In genomic region chr2:144082777-144083176, GRCh38 we compare ENCODE assay signal across 14 cellular contexts.
"Had no signal": no experiment of that assay in that cellular context is flagged by ENCODE, and none has a peak within 500 bp of the region (broad histone marks: within the 10 kb centered on the region; RNA-seq: fewer than 3 reads in every experiment).

No MANE protein-coding gene starts in this region.

- H3K4me3 Mint-ChIP-seq: activated CD8-positive, alpha-beta T cell treated with anti-CD3 and anti-CD28 coated beads for 36 hours; activated naive CD8-positive, alpha-beta T cell treated with anti-CD3 and anti-CD28 coated beads, Interleukin-2, amount 10 ng/mL, durations not matched to agents 7 days and 5 days; natural killer cell had no signal

- ATAC-seq: activated CD8-positive, alpha-beta T cell treated with anti-CD3 and anti-CD28 coated beads for 36 hours; mucosa of descending colon; natural killer cell had no signal

- H3K27ac ChIP-seq: ascending aorta, coronary artery, sigmoid colon, WERI-Rb-1 had no signal

- H3K9me3 ChIP-seq: ascending aorta, mucosa of descending colon, sigmoid colon had no signal

- H3K4me1 Mint-ChIP-seq: activated naive CD8-positive, alpha-beta T cell treated with anti-CD3 and anti-CD28 coated beads, Interleukin-2, amount 10 ng/mL, durations not matched to agents 7 days and 5 days had no signal

- H3K4me1 ChIP-seq: ascending aorta had no signal

- H3K36me3 ChIP-seq: ascending aorta, sigmoid colon, WERI-Rb-1 had no signal

- H3K27me3 ChIP-seq: ascending aorta, sigmoid colon had no signal

- H3K9me3 Mint-ChIP-seq: activated CD8-positive, alpha-beta T cell treated with anti-CD3 and anti-CD28 coated beads for 36 hours; natural killer cell had no signal

- H3K27me3 Mint-ChIP-seq: activated CD8-positive, alpha-beta T cell treated with anti-CD3 and anti-CD28 coated beads for 36 hours; activated naive CD8-positive, alpha-beta T cell treated with anti-CD3 and anti-CD28 coated beads, Interleukin-2, amount 10 ng/mL, durations not matched to agents 7 days and 5 days had no signal

- DNase-seq: activated CD4-positive, alpha-beta T cell treated with anti-CD3 and anti-CD28 coated beads for 4 hours; activated CD8-positive, alpha-beta memory T cell treated with anti-CD3 and anti-CD28 coated beads, Interleukin-2, amount 50 U/mL, for 48 hours; activated CD8-positive, alpha-beta T cell treated with anti-CD3 and anti-CD28 coated beads for 36 hours; activated naive CD8-positive, alpha-beta T cell treated with anti-CD3 and anti-CD28 coated beads, Interleukin-2, amount 10 ng/mL, durations not matched to agents 7 days and 5 days; effector memory CD4-positive, alpha-beta T cell; mucosa of descending colon; natural killer cell; sigmoid colon; stimulated activated CD4-positive, alpha-beta T cell treated with anti-CD3 and anti-CD28 coated beads, Interleukin-4, amount 100 ng/mL, for 1 hour; stimulated activated CD8-positive, alpha-beta memory T cell treated with anti-CD3 and anti-CD28 coated beads, Interleukin-4, amount 100 ng/mL, for 48 hours; WERI-Rb-1 had no signal

- H3K27ac Mint-ChIP-seq: activated CD8-positive, alpha-beta T cell treated with anti-CD3 and anti-CD28 coated beads for 36 hours; activated naive CD8-positive, alpha-beta T cell treated with anti-CD3 and anti-CD28 coated beads, Interleukin-2, amount 10 ng/mL, durations not matched to agents 7 days and 5 days; natural killer cell had no signal

- H3K4me3 ChIP-seq: ascending aorta, coronary artery, lung, mucosa of descending colon, sigmoid colon had no signal
